ENCODE assay signal across 18 cellular contexts in the genomic region with DNA sequence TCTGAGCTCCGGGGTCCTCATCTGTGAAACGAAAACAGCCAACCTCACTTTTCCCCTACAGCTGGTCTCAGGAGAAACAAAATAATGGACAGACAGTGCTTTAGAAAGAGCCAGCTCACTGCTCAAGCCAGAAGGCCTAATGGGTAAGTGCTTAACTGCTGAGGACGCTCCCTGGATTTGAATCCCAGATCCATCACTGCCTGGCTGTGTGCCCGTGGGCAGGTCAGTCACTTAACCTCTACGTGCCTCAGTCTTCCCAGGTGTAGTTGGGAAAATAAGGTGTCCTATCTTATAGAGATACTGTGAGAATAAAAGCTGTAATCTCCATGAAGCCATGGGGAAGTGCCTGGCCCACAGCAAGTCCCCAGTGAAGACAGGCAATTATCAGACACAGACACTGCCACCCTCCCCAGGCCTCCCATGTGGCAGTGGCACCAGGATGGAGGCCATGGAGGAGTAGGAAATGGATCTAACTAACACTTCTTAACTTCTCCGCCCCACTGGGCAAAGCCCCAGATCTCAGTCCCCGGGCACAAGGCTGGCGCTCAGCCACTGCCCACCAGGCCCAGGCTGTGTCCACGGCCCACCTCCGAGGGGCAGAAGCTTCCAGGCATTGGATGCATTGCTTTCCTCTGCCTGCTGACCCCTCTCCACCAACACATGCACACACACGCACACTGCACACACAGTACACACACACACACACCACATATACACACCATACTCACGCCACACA. TPM values are rescaled to one million over a fixed set of nuclear protein-coding genes. Genes with fewer than 3 reads are reported as not detected.
DNase-seq lines count a peak whose midpoint lies in the region; FAIRE-seq and TF ChIP-seq lines count a peak whose summit lies in the region.
"Had no signal": no experiment of that assay in that cellular context is flagged by ENCODE, and none has a peak within 500 bp of the region (broad histone marks: within the 10 kb centered on the region; RNA-seq: fewer than 3 reads in every experiment).

No MANE protein-coding gene starts in this region.

- H4K20me1 ChIP-seq in H9 (ENCODE audit: control insufficient read depth, insufficient read depth, insufficient read length) (no peaks in the 10 kb centered on the region), astrocyte (ENCODE audit: insufficient read depth, low read length) (peaks cover 93% of the 10 kb centered on the region), neural progenitor cell (ENCODE audit: low read depth) (peaks cover 100% of the 10 kb centered on the region)

- H3K14ac ChIP-seq in H9 (ENCODE audit: insufficient read depth, low read length) = no peak overlapping the region

- peak; percentile 39 for DNase-seq in NCI-H2171 treated with DMSO at 0.1 percent for 48 hours (lab: John Stamatoyannopoulos, UW)
- no peak for DNase-seq in NCI-H2171 (lab: John Stamatoyannopoulos, UW)
- no peak for DNase-seq in H9
- DNase-seq in astrocyte (ENCODE audit: low read depth) = no peak
- DNase-seq in neural progenitor cell (ENCODE audit: low spot score) = no peak
- no peak for DNase-seq in germinal center (ENCODE audit: low spot score)
- DNase-seq in HAP-1 (ENCODE audit: low spot score in 2 of 2) = no peak
- no peak for DNase-seq in T1000 (lab: John Stamatoyannopoulos, UW)
- DNase-seq: activated CD4-positive, alpha-beta T cell treated with anti-CD3 and anti-CD28 coated beads, Interleukin-2, amount 50 U/mL, for 4 hours; activated naive CD4-positive, alpha-beta T cell treated with anti-CD3 and anti-CD28 coated beads for 36 hours; activated T-cell treated with anti-CD3 and anti-CD28 coated beads for 4 hours; CD4-positive, CD25-positive, alpha-beta regulatory T cell; foreskin keratinocyte; left cardiac atrium; MM.1S; NCI-H1694 treated with DMSO at 0.1 percent for 48 hours; NCI-H446 treated with DMSO at 0.1 percent for 48 hours had no signal

- no peak overlapping the region for H3K9ac ChIP-seq in H9 (ENCODE audit: extremely low read depth, insufficient read length, low read length)
- no peak overlapping the region for H3K9ac ChIP-seq in astrocyte (ENCODE audit: low read length)
- no peak overlapping the region for H3K9ac ChIP-seq in neural progenitor cell

- in situ Hi-C loops in HAP-1 (cut with MboI; ENCODE audit: low sequenced_read_pairs) = loop anchor here (25.0 kb wide), 2 partner anchors 346 to 821 kb away; a partner anchor contains a TSS

- peaks cover 2 to 26% (median 23%) of the 10 kb centered on the region in 3 experiments; a peak in 6 of 7 replicates for H3K36me3 Mint-ChIP-seq in H9 (ENCODE audit: insufficient read depth in 1 of 3, low read depth in 3 of 3)
- peaks cover 6% of the 10 kb centered on the region for H3K36me3 Mint-ChIP-seq in astrocyte (ENCODE audit: low read depth, unreplicated experiment)
- H3K36me3 Mint-ChIP-seq in neural progenitor cell = no peaks in the 10 kb centered on the region
- H3K36me3 Mint-ChIP-seq: CD4-positive, CD25-positive, alpha-beta regulatory T cell had no signal

- H3K4me1 Mint-ChIP-seq in H9 = peaks cover 37 to 79% of the 10 kb centered on the region in 2 experiments
- peaks cover 16% of the 10 kb centered on the region for H3K4me1 Mint-ChIP-seq in astrocyte (ENCODE audit: low read depth, unreplicated experiment)
- H3K4me1 Mint-ChIP-seq in neural progenitor cell = peaks cover 53% of the 10 kb centered on the region

- WGBS in H9 (ENCODE audit: extremely low coverage, insufficient read length, low lambda C conversion rate) = no CpG with 5 or more reads among the region's 12 CpGs

- H3K56ac ChIP-seq in H9 (ENCODE audit: insufficient read length, low read depth, low read length) = no peak overlapping the region

- H3K27me3 Mint-ChIP-seq in H9 (ENCODE audit: low read depth) (no peaks in the 10 kb centered on the region), astrocyte (ENCODE audit: low read depth, unreplicated experiment) (peaks cover 3% of the 10 kb centered on the region), neural progenitor cell (ENCODE audit: insufficient read depth, low read depth) (peaks cover 8% of the 10 kb centered on the region)
- H3K27me3 Mint-ChIP-seq: CD4-positive, CD25-positive, alpha-beta regulatory T cell had no signal

- H3T11ph ChIP-seq in H9 (ENCODE audit: low read length) = no peak overlapping the region

- H2BK120ac ChIP-seq in H9 (ENCODE audit: low read depth, low read length, poor library complexity, severe bottlenecking) = no peak overlapping the region

- H2BK5ac ChIP-seq in H9 (ENCODE audit: insufficient read length, low read length) = no peak overlapping the region

- no peak overlapping the region for H4K5ac ChIP-seq in H9 (ENCODE audit: insufficient read length, low read depth, low read length)

- H3K27me3 ChIP-seq in H9 (ENCODE audit: insufficient read depth, low read length) = no peaks in the 10 kb centered on the region
- H3K27me3 ChIP-seq in astrocyte (ENCODE audit: insufficient read depth, low read length) = no peaks in the 10 kb centered on the region
- H3K27me3 ChIP-seq in neural progenitor cell = no peaks in the 10 kb centered on the region
- no peaks in the 10 kb centered on the region for H3K27me3 ChIP-seq in HAP-1 (ENCODE audit: low read depth)
- H3K27me3 ChIP-seq: foreskin keratinocyte had no signal

- H3K18ac ChIP-seq in H9 (ENCODE audit: insufficient read length, low read depth, low read length) = no peak overlapping the region

- no peak overlapping the region for H2BK12ac ChIP-seq in H9 (ENCODE audit: insufficient read length, low read depth, low read length)

- H3K4me3 ChIP-seq in astrocyte (ENCODE audit: insufficient read depth, low read depth, low read length) (no peak overlapping the region), neural progenitor cell (no peak overlapping the region), HAP-1 (no peak overlapping the region)

- no peak overlapping the region for H3K23ac ChIP-seq in H9 (ENCODE audit: insufficient read length, low read depth, low read length)

- H3K36me3 ChIP-seq in astrocyte (ENCODE audit: insufficient read depth, low read length) (no peaks in the 10 kb centered on the region), neural progenitor cell (no peaks in the 10 kb centered on the region), HAP-1 (replicated peaks) (no peaks in the 10 kb centered on the region)

- peaks cover 2% of the 10 kb centered on the region; the same call in 1 of the 2 replicates for H3K4me1 ChIP-seq in H9 (ENCODE audit: insufficient read depth, low read length)
- H3K4me1 ChIP-seq in astrocyte (ENCODE audit: insufficient read depth, low read length) = no peaks in the 10 kb centered on the region
- peaks cover 36% of the 10 kb centered on the region for H3K4me1 ChIP-seq in neural progenitor cell
- H3K4me1 ChIP-seq in HAP-1 = no peaks in the 10 kb centered on the region

- H3K23me2 ChIP-seq in H9 (ENCODE audit: insufficient read length, low read depth, low read length, poor library complexity, severe bottlenecking) = no peaks in the 10 kb centered on the region

- H4K91ac ChIP-seq in H9 (ENCODE audit: insufficient read length, low read depth, low read length) = no peak overlapping the region

- TF ChIP-seq CTCF in H9 (conservative IDR thresholded peaks at IDR 0.05) (no peak), astrocyte (IDR thresholded peaks at IDR 0.05; ENCODE audit: insufficient read depth, low read depth, low read length) (no peak), neural progenitor cell (IDR thresholded peaks at IDR 0.05) (no peak)

- H3K9me3 ChIP-seq in H9 (ENCODE audit: control insufficient read depth, low read depth, low read length) (no peaks in the 10 kb centered on the region), astrocyte (ENCODE audit: insufficient read depth, low read depth, low read length) (no peaks in the 10 kb centered on the region), neural progenitor cell (ENCODE audit: low read depth) (no peaks in the 10 kb centered on the region), HAP-1 (no peaks in the 10 kb centered on the region)

- H3K79me2 ChIP-seq in H9 (ENCODE audit: insufficient read depth, low read length) (no peaks in the 10 kb centered on the region), astrocyte (ENCODE audit: insufficient read depth, low read length) (peaks cover 11% of the 10 kb centered on the region), neural progenitor cell (ENCODE audit: low read depth) (peaks cover 81% of the 10 kb centered on the region)

- H2AFZ ChIP-seq in H9 (ENCODE audit: low read length) (no peak overlapping the region), astrocyte (ENCODE audit: low read depth, low read length) (no peak overlapping the region), neural progenitor cell (replicated peaks) (no peak overlapping the region)

- no peaks in the 10 kb centered on the region for H3K79me1 ChIP-seq in H9 (ENCODE audit: insufficient read depth, low read depth, low read length, poor library complexity, severe bottlenecking)

- H4K8ac ChIP-seq in H9 (replicated peaks; ENCODE audit: insufficient read length, low read depth, low read length) = peak overlapping the region; percentile 7

- H3K9me3 Mint-ChIP-seq in H9 = peaks cover 0 to 3% of the 10 kb centered on the region in 2 experiments; a peak in 2 of 5 replicates
- no peaks in the 10 kb centered on the region for H3K9me3 Mint-ChIP-seq in astrocyte (ENCODE audit: unreplicated experiment)
- no peaks in the 10 kb centered on the region for H3K9me3 Mint-ChIP-seq in neural progenitor cell
- H3K9me3 Mint-ChIP-seq: activated naive CD4-positive, alpha-beta T cell treated with anti-CD3 and anti-CD28 coated beads for 36 hours; CD4-positive, CD25-positive, alpha-beta regulatory T cell had no signal

- H3K4me2 ChIP-seq in H9 (ENCODE audit: insufficient read depth, insufficient read length, low read length) = no peak overlapping the region
- no peak overlapping the region for H3K4me2 ChIP-seq in astrocyte (ENCODE audit: low read length)
- no peak overlapping the region for H3K4me2 ChIP-seq in neural progenitor cell

- H3K4me3 Mint-ChIP-seq in H9 = no peak overlapping the region
- H3K4me3 Mint-ChIP-seq in astrocyte (ENCODE audit: unreplicated experiment) = no peak overlapping the region
- H3K4me3 Mint-ChIP-seq in neural progenitor cell = no peak overlapping the region
- H3K4me3 Mint-ChIP-seq: activated naive CD4-positive, alpha-beta T cell treated with anti-CD3 and anti-CD28 coated beads for 36 hours had no signal

- no peak overlapping the region for H2BK15ac ChIP-seq in H9 (ENCODE audit: low read depth, low read length)

- H2AK5ac ChIP-seq in H9 (ENCODE audit: insufficient read length, low read length) = no peak overlapping the region

- peaks cover 42% of the 10 kb centered on the region for H3F3A ChIP-seq in neural progenitor cell (ENCODE audit: low read depth)

- H3K4ac ChIP-seq in H9 (ENCODE audit: low read depth, low read length) = no peak overlapping the region

- no peak for FAIRE-seq in astrocyte (lab: Jason Lieb, UNC)

- H2BK20ac ChIP-seq in H9 (ENCODE audit: low read depth, low read length, poor library complexity, severe bottlenecking) = no peak overlapping the region

- H3K27ac Mint-ChIP-seq in H9 (peak overlapping the region; percentile 36 to 41 (median 38); a peak in 5 of 7 replicates), astrocyte (ENCODE audit: unreplicated experiment) (peak overlapping the region; percentile 8), neural progenitor cell (peak overlapping the region; percentile 13)
- H3K27ac Mint-ChIP-seq: activated naive CD4-positive, alpha-beta T cell treated with anti-CD3 and anti-CD28 coated beads for 36 hours had no signal

- H3K27ac ChIP-seq in H9 (ENCODE audit: insufficient read length, low read depth, low read length) (no peak overlapping the region), astrocyte (ENCODE audit: low read depth, low read length) (no peak overlapping the region), neural progenitor cell (no peak overlapping the region)
- H3K27ac ChIP-seq: epithelial cell of prostate, foreskin keratinocyte had no signal

RNA-seq across cellular contexts. Expression of a gene that starts 9.2 kb away (rescaled TPM):
- total RNA-seq in H9 (2021) (94.2 and 95.6 TPM in 2 replicates), astrocyte (96.8 and 101 TPM in 2 replicates), neural progenitor cell (ENCODE audit: low replicate concordance) (23.1 and 91.9 TPM in 2 replicates)
